In genomic region chr14:72880820-72881219, GRCh38 we compare ENCODE assay signal across 1 cellular context.
A peak's percentile ranks its signal among the peaks of the same experiment; 100 is the strongest.
TF ChIP-seq lines count a peak whose summit lies in the region.

No MANE protein-coding gene starts in this region.

TF ChIP-seq in GM12878, 131 proteins besides CTCF, POLR2A, EP300 and RAD21:
- TF ChIP-seq JUND (IDR thresholded peaks at IDR 0.05; ENCODE audit: low read depth, low read length) (no peak), NFXL1 (IDR thresholded peaks at IDR 0.05; ENCODE audit: borderline replicate concordance) (no peak), MTA2 (IDR thresholded peaks at IDR 0.05; ENCODE audit: low read depth) (no peak), PML (IDR thresholded peaks at IDR 0.05; ENCODE audit: low read length) (no peak), BCLAF1 (IDR thresholded peaks at IDR 0.05) (no peak), RELA (IDR thresholded peaks at IDR 0.05; ENCODE audit: borderline replicate concordance, partially characterized antibody) (no peak), IRF4 (IDR thresholded peaks at IDR 0.05; ENCODE audit: low read depth, low read length) (no peak), NKRF (conservative IDR thresholded peaks at IDR 0.05) (no peak), BRCA1 (IDR thresholded peaks at IDR 0.05; ENCODE audit: low read depth, low read length) (no peak), KLF5 (IDR thresholded peaks at IDR 0.05; ENCODE audit: partially characterized antibody) (no peak), EZH2 (IDR thresholded peaks at IDR 0.05; ENCODE audit: borderline replicate concordance, control insufficient read depth, low read depth, low read length) (no peak), E2F4 (IDR thresholded peaks at IDR 0.05; ENCODE audit: low read depth, low read length) (no peak), TAF1 (IDR thresholded peaks at IDR 0.05; ENCODE audit: borderline replicate concordance, low read depth, low read length) (no peak), SMARCA5 (IDR thresholded peaks at IDR 0.05) (0 out of 2 replicates have a peak, but pooled peaks have one; percentile 35), NFYA (IDR thresholded peaks at IDR 0.05; ENCODE audit: borderline replicate concordance, low read depth, low read length) (no peak), IKZF1 (conservative IDR thresholded peaks at IDR 0.05) (peak; percentile 58), SPI1 (IDR thresholded peaks at IDR 0.05; ENCODE audit: borderline replicate concordance, insufficient read depth, low read depth, low read length) (peak; percentile 94), WRNIP1 (IDR thresholded peaks at IDR 0.05; ENCODE audit: borderline replicate concordance, low read depth, low read length) (no peak), BACH1 (IDR thresholded peaks at IDR 0.05; ENCODE audit: borderline replicate concordance) (no peak), ATF3 (IDR thresholded peaks at IDR 0.05; ENCODE audit: borderline replicate concordance, extremely low read depth, low read depth, low read length) (no peak), IKZF2 (IDR thresholded peaks at IDR 0.05) (peak in 1 of 2 experiments; percentile 23; a peak in 2 of 4 replicates), USF1 (IDR thresholded peaks at IDR 0.05; ENCODE audit: borderline replicate concordance, extremely low read length, insufficient read depth, low read depth, low read length) (no peak), ZBTB33 (IDR thresholded peaks at IDR 0.05) (no peak), NBN (IDR thresholded peaks at IDR 0.05) (no peak), PKNOX1 (IDR thresholded peaks at IDR 0.05) (no peak), CHD4 (IDR thresholded peaks at IDR 0.05) (no peak), CBFB (IDR thresholded peaks at IDR 0.05; ENCODE audit: low read depth) (no peak), ZNF24 (IDR thresholded peaks at IDR 0.05) (no peak), DPF2 (IDR thresholded peaks at IDR 0.05) (no peak), HDAC2 (IDR thresholded peaks at IDR 0.05) (no peak), RAD51 (IDR thresholded peaks at IDR 0.05) (no peak), ETV6 (conservative IDR thresholded peaks at IDR 0.05 in 1 of 2, IDR thresholded peaks at IDR 0.05 in 1 of 2; ENCODE audit: borderline replicate concordance in 1 of 2, low read depth in 1 of 2) (peak in 1 of 2 experiments; percentile 35; a peak in 1 of 4 replicates), ESRRA (IDR thresholded peaks at IDR 0.05; ENCODE audit: low read length) (no peak), CHD1 (IDR thresholded peaks at IDR 0.05; ENCODE audit: low read depth, low read length) (no peak), SUZ12 (IDR thresholded peaks at IDR 0.05; ENCODE audit: unreplicated experiment) (no peak), STAT1 (conservative IDR thresholded peaks at IDR 0.05) (no peak), KDM1A (IDR thresholded peaks at IDR 0.05; ENCODE audit: borderline replicate concordance) (no peak), YY1 (IDR thresholded peaks at IDR 0.05; ENCODE audit: low read depth, low read length) (no peak), PRDM15 (CRISPR knock-in tag; IDR thresholded peaks at IDR 0.05) (no peak), EED (IDR thresholded peaks at IDR 0.05; ENCODE audit: low read depth) (peak; percentile 53)
